ENCODE assay signal across 10 cellular contexts in genomic region chr7:46811529-46811928, GRCh38.
DNase-seq lines count a peak whose midpoint lies in the region; ATAC-seq, FAIRE-seq and TF ChIP-seq lines count a peak whose summit lies in the region.
"Had no signal": no experiment of that assay in that cellular context is flagged by ENCODE, and none has a peak within 500 bp of the region (broad histone marks: within the 10 kb centered on the region; RNA-seq: fewer than 3 reads in every experiment).

No MANE protein-coding gene starts in this region.

- peak overlapping the region; percentile 95 for H2AK5ac ChIP-seq in IMR-90 (ENCODE audit: low read depth, low read length)

- H2AFZ ChIP-seq in IMR-90 (replicated peaks; ENCODE audit: low read length, poor library complexity), result peak overlapping the region; percentile 85

- dilution Hi-C loops in IMR-90 (cut with HindIII; ENCODE audit: low sequenced_read_pairs, unreplicated experiment), result no loop called here

- H2BK15ac ChIP-seq in IMR-90 (ENCODE audit: low read depth, low read length), result peak overlapping the region; percentile 97; the same call in 2 of the 3 replicates

- H3K23ac ChIP-seq in IMR-90 (ENCODE audit: low read depth, low read length), result peak overlapping the region; percentile 80

- no peak overlapping the region for H4K5ac ChIP-seq in IMR-90 (ENCODE audit: low read depth, low read length)

- H3K9me3 ChIP-seq in A549 (no peaks in the 10 kb centered on the region), IMR-90 (ENCODE audit: control insufficient read depth, insufficient read depth, low read length) (no peaks in the 10 kb centered on the region)
- H3K9me3 ChIP-seq: pancreas had no signal

- DNase-seq in A549 (ENCODE audit: low read depth in 1 of 2, low spot score in 1 of 2), result peak in 1 of 2 experiments; percentile 26
- DNase-seq in IMR-90, result peak; percentile 97
- peak; percentile 1 for DNase-seq in cerebellum (ENCODE audit: low spot score)
- DNase-seq in kidney tubule cell (ENCODE audit: low spot score), result peak; percentile 91
- DNase-seq in OCI-M2 (lab: John Stamatoyannopoulos, UW; ENCODE audit: unreplicated experiment), result no peak
- no peak for DNase-seq in retina
- no peak for DNase-seq in MV-4-11 (lab: John Stamatoyannopoulos, UW)
- no peak for DNase-seq in HuH-7 (ENCODE audit: low spot score)
- DNase-seq: NCI-H1105, pancreas had no signal

- no peak for FAIRE-seq in A549 (lab: Jason Lieb, UNC)
- FAIRE-seq: pancreas had no signal

- H3K4me2 ChIP-seq in A549 (no peak overlapping the region), IMR-90 (ENCODE audit: low read depth, low read length) (peak overlapping the region; percentile 1; the same call in 1 of the 2 replicates)

- H3K4ac ChIP-seq in IMR-90 (ENCODE audit: low read depth, low read length), result peak overlapping the region; percentile 96

- 0 out of 3 replicates have a peak, but pooled peaks cover 4% of the 10 kb centered on the region for H3K4me1 ChIP-seq in A549
- peaks cover 7% of the 10 kb centered on the region for H3K4me1 ChIP-seq in IMR-90 (ENCODE audit: control insufficient read depth, insufficient read depth, low read length)
- H3K4me1 ChIP-seq: pancreas had no signal

- POLR2A ChIA-PET in A549 (lab: Yijun Ruan, JAX) (no interaction called here), IMR-90 (lab: Charles Lee; ENCODE audit: unreplicated experiment) (no interaction called here)

- peak overlapping the region; percentile 96 for H2BK120ac ChIP-seq in IMR-90 (ENCODE audit: low read depth, low read length)

- peak overlapping the region; percentile 89 for H3K14ac ChIP-seq in IMR-90 (replicated peaks; ENCODE audit: low read depth, low read length)

- H4K8ac ChIP-seq in IMR-90 (ENCODE audit: low read depth in 2 of 2, low read length in 2 of 2), result peak overlapping the region; percentile 13 to 84; a peak in 1 of 4 replicates

- H3K79me1 ChIP-seq in IMR-90 (ENCODE audit: low read depth in 1 of 2, low read length in 2 of 2), result no peaks in the 10 kb centered on the region

- H3K27ac ChIP-seq in A549 (0 out of 6 replicates have a peak overlapping the region, but pooled peaks of 1 of the 2 experiments have one; percentile 36), IMR-90 (ENCODE audit: insufficient read depth, low read length) (no peak overlapping the region; the same call in 1 of the 2 replicates)
- H3K27ac ChIP-seq: pancreas had no signal

- no peak for TF ChIP-seq RAD21 in A549 (conservative IDR thresholded peaks at IDR 0.05 in 1 of 2, IDR thresholded peaks at IDR 0.05 in 1 of 2)
- peak; percentile 25; the same call in 1 of the 2 replicates for TF ChIP-seq RAD21 in IMR-90 (IDR thresholded peaks at IDR 0.05; ENCODE audit: low read length)

- H2BK5ac ChIP-seq in IMR-90 (ENCODE audit: low read depth, low read length, poor library complexity, severe bottlenecking), result peak overlapping the region; percentile 51

- no TSS peak for BruUV-seq in IMR-90 (replicated peaks; lab: Mats Ljungman, UMichigan)

- peak overlapping the region; percentile 49; the same call in 1 of the 2 replicates for H3K18ac ChIP-seq in IMR-90 (ENCODE audit: low read depth, low read length)

- no peak for TF ChIP-seq POLR2A in A549 (IDR thresholded peaks at IDR 0.05; ENCODE audit: low read length)
- no peak for TF ChIP-seq POLR2A in IMR-90 (IDR thresholded peaks at IDR 0.05; ENCODE audit: low read depth, low read length)

- H3K9ac ChIP-seq in IMR-90 (ENCODE audit: low read depth, low read length), result no peak overlapping the region

- H2AK9ac ChIP-seq in IMR-90 (replicated peaks; ENCODE audit: low read depth, low read length, poor library complexity), result peak overlapping the region; percentile 88

- ATAC-seq in A549 (peak; percentile 65 to 68; a peak in 5 of 6 replicates), IMR-90 (ENCODE audit: low read depth) (peak; percentile 99)

- no peak overlapping the region for H3K4me3 ChIP-seq in A549
- H3K4me3 ChIP-seq in IMR-90 (ENCODE audit: insufficient read depth, low read depth, low read length), result no peak overlapping the region
- H3K4me3 ChIP-seq: pancreas had no signal

- H3K56ac ChIP-seq in IMR-90 (ENCODE audit: extremely low read depth, insufficient read depth, low read length), result no peak overlapping the region

- no peaks in the 10 kb centered on the region for H3K36me3 ChIP-seq in IMR-90 (ENCODE audit: control insufficient read depth, insufficient read depth, low read length)
- H3K36me3 ChIP-seq: pancreas had no signal

- WGBS in A549 (ENCODE audit: missing lambda C conversion rate), result 23% methylated on average over 4 of the region's 4 CpGs
- no CpG with 5 or more reads among the region's 4 CpGs for WGBS in IMR-90 (ENCODE audit: extremely low coverage in 2 of 2, insufficient read length in 1 of 2), 2 experiments

- no peaks in the 10 kb centered on the region for H4K20me1 ChIP-seq in IMR-90 (ENCODE audit: insufficient read depth, low read length)

- TF ChIP-seq EP300 in A549 (IDR thresholded peaks at IDR 0.05), result no peak

- intact Hi-C loops in IMR-90 (cut with micrococcal nuclease), result no loop called here

- in situ Hi-C loops in IMR-90 (cut with MboI; ENCODE audit: low sequenced_read_pairs), result no loop called here

- H3K27me3 ChIP-seq in IMR-90 (ENCODE audit: control insufficient read depth, insufficient read depth, low read length), result no peaks in the 10 kb centered on the region
- H3K27me3 ChIP-seq: pancreas had no signal

- no peak for TF ChIP-seq CTCF in A549 (IDR thresholded peaks at IDR 0.05)
- TF ChIP-seq CTCF in IMR-90 (conservative IDR thresholded peaks at IDR 0.05; ENCODE audit: low read depth, low read length), result no peak

- H3K9me1 ChIP-seq in IMR-90 (ENCODE audit: insufficient read depth, low read length), result peaks cover 9% of the 10 kb centered on the region

- CTCF ChIA-PET in A549 (lab: Yijun Ruan, JAX) (interaction anchor here (0.9 kb wide), 1 partner anchor 44 kb away, joined by 6 read pairs; no protein-coding TSS in a partner anchor), IMR-90 (lab: Yijun Ruan, JAX) (no interaction called here)

- peak overlapping the region; percentile 82; the same call in 1 of the 2 replicates for H4K91ac ChIP-seq in IMR-90 (ENCODE audit: insufficient read depth, low read depth, low read length)

- H2BK20ac ChIP-seq in IMR-90 (ENCODE audit: low read depth, low read length), result peak overlapping the region; percentile 90

TF ChIP-seq in A549, 52 proteins besides CTCF, POLR2A, EP300 and RAD21 (continues in another document):
- TF ChIP-seq MAX (IDR thresholded peaks at IDR 0.05) (no peak), NR3C1 (IDR thresholded peaks at IDR 0.05) (no peak), RARB (CRISPR knock-in tag; IDR thresholded peaks at IDR 0.05) (no peak), HOXB13 (CRISPR knock-in tag; IDR thresholded peaks at IDR 0.05; ENCODE audit: low read depth) (no peak), JUNB (IDR thresholded peaks at IDR 0.05) (no peak), CBX2 (IDR thresholded peaks at IDR 0.05; ENCODE audit: borderline replicate concordance, low read depth) (no peak), FOSL2 (IDR thresholded peaks at IDR 0.05) (no peak), FOSL2 (CRISPR knock-in tag; IDR thresholded peaks at IDR 0.05) (no peak), ATOH8 (CRISPR knock-in tag; IDR thresholded peaks at IDR 0.05; ENCODE audit: low read depth) (no peak), ZSCAN20 (CRISPR knock-in tag; IDR thresholded peaks at IDR 0.05) (no peak)

TF ChIP-seq in IMR-90, 13 proteins besides CTCF, POLR2A, EP300 and RAD21:
- TF ChIP-seq MAFK (IDR thresholded peaks at IDR 0.05; ENCODE audit: low read depth, low read length), result no peak
- peak; percentile 59; the same call in 1 of the 2 replicates for TF ChIP-seq FOS (IDR thresholded peaks at IDR 0.05; ENCODE audit: low read depth, low read length)
- TF ChIP-seq MXI1 (IDR thresholded peaks at IDR 0.05; ENCODE audit: borderline replicate concordance, low read depth, low read length), result no peak
- no peak for TF ChIP-seq SMC3 (IDR thresholded peaks at IDR 0.05; ENCODE audit: low read depth, low read length)
- peak; percentile 64 for TF ChIP-seq CEBPB (IDR thresholded peaks at IDR 0.05; ENCODE audit: low read depth, low read length)
- TF ChIP-seq RFX5 (IDR thresholded peaks at IDR 0.05; ENCODE audit: low read depth, low read length), result no peak
- peak; percentile 73; the same call in 1 of the 2 replicates for TF ChIP-seq MAZ (IDR thresholded peaks at IDR 0.05; ENCODE audit: borderline replicate concordance, low read depth, low read length)
- no peak for TF ChIP-seq ELK1 (IDR thresholded peaks at IDR 0.05; ENCODE audit: borderline replicate concordance, low read depth, low read length)
- TF ChIP-seq CHD1 (IDR thresholded peaks at IDR 0.05; ENCODE audit: low read depth, low read length), result no peak
- no peak for TF ChIP-seq USF2 (IDR thresholded peaks at IDR 0.05; ENCODE audit: low read depth, low read length)
- peak; percentile 51 for TF ChIP-seq RCOR1 (IDR thresholded peaks at IDR 0.05; ENCODE audit: insufficient replicate concordance, low read length)
- TF ChIP-seq BHLHE40 (IDR thresholded peaks at IDR 0.05; ENCODE audit: low read depth, low read length), result 0 out of 2 replicates have a peak, but pooled peaks have one; percentile 40
- TF ChIP-seq NFE2L2 (IDR thresholded peaks at IDR 0.05; ENCODE audit: low read depth, low read length), result no peak

Comparison
In these comparisons a context has a peak if more than half of its experiments do, and no peak if none do; other contexts are left out.
1. DNase-seq: peak in IMR-90 (single experiment), cerebellum (single experiment) and kidney tubule cell (single experiment); none in OCI-M2 (single experiment), retina (single experiment), MV-4-11 (single experiment) and HuH-7 (single experiment).